Comparison of ENCODE assay signal across 21 cellular contexts in genomic region chr6:163651910-163652309, GRCh38.
DNase-seq lines count a peak whose midpoint lies in the region; ATAC-seq and TF ChIP-seq lines count a peak whose summit lies in the region.
"Had no signal": no experiment of that assay in that cellular context is flagged by ENCODE, and none has a peak within 500 bp of the region (broad histone marks: within the 10 kb centered on the region; RNA-seq: fewer than 3 reads in every experiment).

No MANE protein-coding gene starts in this region.

- peaks cover 8% of the 10 kb centered on the region for H3K27me3 Mint-ChIP-seq in CD8-positive, alpha-beta T cell (ENCODE audit: low read depth)

- POLR2A ChIA-PET in CD8-positive, alpha-beta T cell (lab: Charles Lee) = no interaction called here

- H3K27me3 ChIP-seq in CD8-positive, alpha-beta T cell (ENCODE audit: insufficient read depth, low read length) = no peaks in the 10 kb centered on the region
- H3K27me3 ChIP-seq: heart right ventricle had no signal

- CTCF ChIA-PET in CD8-positive, alpha-beta T cell (lab: Charles Lee) = no interaction called here

- no peak overlapping the region for H3K27ac Mint-ChIP-seq in CD8-positive, alpha-beta T cell
- H3K27ac Mint-ChIP-seq: activated naive CD4-positive, alpha-beta T cell treated with anti-CD3 and anti-CD28 coated beads, Interleukin-2, amount 50 U/mL, for 72 hours; CD8-positive, alpha-beta memory T cell had no signal

- peak; percentile 76 for ATAC-seq in sciatic nerve
- ATAC-seq in CD8-positive, alpha-beta T cell = no peak
- ATAC-seq: activated naive CD4-positive, alpha-beta T cell treated with anti-CD3 and anti-CD28 coated beads, Interleukin-2, amount 50 U/mL, for 72 hours had no signal

- H3K36me3 Mint-ChIP-seq in CD8-positive, alpha-beta T cell = no peaks in the 10 kb centered on the region
- H3K36me3 Mint-ChIP-seq: activated naive CD4-positive, alpha-beta T cell treated with anti-CD3 and anti-CD28 coated beads, Interleukin-2, amount 50 U/mL, for 72 hours; CD8-positive, alpha-beta memory T cell; naive B cell had no signal

- no peaks in the 10 kb centered on the region for H3K9me3 ChIP-seq in CD8-positive, alpha-beta T cell (ENCODE audit: low read length)
- H3K9me3 ChIP-seq: heart right ventricle had no signal

- no peak overlapping the region for H3K4me3 Mint-ChIP-seq in CD8-positive, alpha-beta T cell
- H3K4me3 Mint-ChIP-seq: CD8-positive, alpha-beta memory T cell; naive B cell had no signal

- H3K4me1 Mint-ChIP-seq in CD8-positive, alpha-beta T cell (ENCODE audit: low read depth) = no peaks in the 10 kb centered on the region
- H3K4me1 Mint-ChIP-seq: CD8-positive, alpha-beta memory T cell had no signal

- H3K36me3 ChIP-seq in CD8-positive, alpha-beta T cell (ENCODE audit: insufficient read depth, low read length) = no peaks in the 10 kb centered on the region
- H3K36me3 ChIP-seq: heart right ventricle had no signal

- H3K9me3 Mint-ChIP-seq in CD8-positive, alpha-beta T cell = no peaks in the 10 kb centered on the region
- H3K9me3 Mint-ChIP-seq: activated naive CD4-positive, alpha-beta T cell treated with anti-CD3 and anti-CD28 coated beads, Interleukin-2, amount 50 U/mL, for 72 hours; CD8-positive, alpha-beta memory T cell had no signal

- no peaks in the 10 kb centered on the region for H3K4me1 ChIP-seq in CD8-positive, alpha-beta T cell (ENCODE audit: insufficient read depth, low read length)
- H3K4me1 ChIP-seq: parathyroid adenoma had no signal

- intact Hi-C loops in sciatic nerve (cut with DNase I) = no loop called here
- intact Hi-C loops in CD8-positive, alpha-beta T cell (cut with DNase I, micrococcal nuclease) = no loop called here

- DNase-seq in Ammon's horn (ENCODE audit: low spot score) (peak; percentile 11), amniotic epithelial cell (ENCODE audit: low read depth) (peak; percentile 8), fibroblast of the aortic adventitia (ENCODE audit: low read depth) (peak; percentile 2), sciatic nerve (ENCODE audit: low spot score) (no peak), NCI-H187 treated with DMSO at 0.1 percent for 48 hours (lab: John Stamatoyannopoulos, UW) (no peak), GM03348 (ENCODE audit: low spot score) (no peak)
- no peak for DNase-seq in activated effector memory CD4-positive, alpha-beta T cell treated with anti-CD3 and anti-CD28 coated beads, Interleukin-2, amount 50 U/mL, for 16 hours
- DNase-seq in CD8-positive, alpha-beta T cell = no peak
- DNase-seq: activated CD4-positive, CD25-positive, alpha-beta regulatory T cell treated with anti-CD3 and anti-CD28 coated beads, Interleukin-2, amount 50 U/mL, for 72 hours; activated CD8-positive, alpha-beta memory T cell treated with anti-CD3 and anti-CD28 coated beads for 24 hours; activated T-cell treated with anti-CD3 and anti-CD28 coated beads, Interleukin-2, amount 50 U/mL, for 48 hours; CD8-positive, alpha-beta memory T cell; DMS79; heart right ventricle; naive B cell; NCI-H1694 treated with DMSO at 0.1 percent for 48 hours; NCI-H510A treated with DMSO at 0.1 percent for 48 hours; stimulated activated CD4-positive, alpha-beta T cell treated with anti-CD3 and anti-CD28 coated beads, Interleukin-4, amount 100 ng/mL, for 4 hours had no signal

- H3K27ac ChIP-seq in CD8-positive, alpha-beta T cell (ENCODE audit: low read depth, low read length) = no peak overlapping the region
- H3K27ac ChIP-seq: heart right ventricle, HL-60, parathyroid adenoma had no signal

- TF ChIP-seq CTCF in fibroblast of the aortic adventitia (IDR thresholded peaks at IDR 0.05; ENCODE audit: insufficient read depth, low read length) = no peak
- TF ChIP-seq CTCF in CD8-positive, alpha-beta T cell (IDR thresholded peaks at IDR 0.05) = no peak

- no peak overlapping the region for H3K4me3 ChIP-seq in fibroblast of the aortic adventitia (ENCODE audit: low read depth, low read length)
- H3K4me3 ChIP-seq in CD8-positive, alpha-beta T cell (ENCODE audit: low read depth, low read length) = no peak overlapping the region
- H3K4me3 ChIP-seq: heart right ventricle had no signal

Comparison
In these comparisons a context has a peak if more than half of its experiments do, and no peak if none do; other contexts are left out.
1. DNase-seq: peak in Ammon's horn (single experiment), amniotic epithelial cell (single experiment) and fibroblast of the aortic adventitia (single experiment); none in sciatic nerve (single experiment), NCI-H187 treated with DMSO at 0.1 percent for 48 hours (single experiment), activated effector memory CD4-positive, alpha-beta T cell treated with anti-CD3 and anti-CD28 coated beads, Interleukin-2, amount 50 U/mL, for 16 hours (single experiment), CD8-positive, alpha-beta T cell (0 of 7) and GM03348 (single experiment).